Comparison of ENCODE assay signal across 1 cellular context in genomic region chr10:452512-453504, GRCh38.
TF ChIP-seq lines count a peak whose summit lies in the region.

No MANE protein-coding gene starts in this region.

TF ChIP-seq in HepG2, 621 proteins besides CTCF, POLR2A, EP300 and RAD21:
- TF ChIP-seq HNF4G (IDR thresholded peaks at IDR 0.05; ENCODE audit: borderline replicate concordance, low read depth, low read length) (no peak), HNF4G (CRISPR knock-in tag; IDR thresholded peaks at IDR 0.05; ENCODE audit: borderline replicate concordance, low read depth) (no peak), ZZZ3 (CRISPR knock-in tag; IDR thresholded peaks at IDR 0.05; ENCODE audit: borderline replicate concordance) (no peak), ZMYM3 (CRISPR knock-in tag; IDR thresholded peaks at IDR 0.05) (no peak), SETDB1 (CRISPR knock-in tag; IDR thresholded peaks at IDR 0.05; ENCODE audit: borderline replicate concordance) (no peak), RARG (CRISPR knock-in tag; IDR thresholded peaks at IDR 0.05; ENCODE audit: low read depth) (no peak), SNAPC2 (CRISPR knock-in tag; IDR thresholded peaks at IDR 0.05) (no peak), ZNF644 (CRISPR knock-in tag; IDR thresholded peaks at IDR 0.05; ENCODE audit: low read depth) (no peak), CBFB (CRISPR knock-in tag; IDR thresholded peaks at IDR 0.05) (no peak), ZNF839 (CRISPR knock-in tag; IDR thresholded peaks at IDR 0.05; ENCODE audit: borderline replicate concordance) (no peak), PHF8 (CRISPR knock-in tag; IDR thresholded peaks at IDR 0.05) (no peak), MLXIP (CRISPR knock-in tag; IDR thresholded peaks at IDR 0.05; ENCODE audit: borderline replicate concordance) (no peak), ELF1 (CRISPR knock-in tag; IDR thresholded peaks at IDR 0.05) (no peak), NFE2L1 (CRISPR knock-in tag; IDR thresholded peaks at IDR 0.05; ENCODE audit: borderline replicate concordance) (no peak), POLR2AphosphoS2 (IDR thresholded peaks at IDR 0.05; ENCODE audit: low read depth, low read length) (no peak)
